8 cellular contexts compared by ENCODE assay signal in the genomic region with DNA sequence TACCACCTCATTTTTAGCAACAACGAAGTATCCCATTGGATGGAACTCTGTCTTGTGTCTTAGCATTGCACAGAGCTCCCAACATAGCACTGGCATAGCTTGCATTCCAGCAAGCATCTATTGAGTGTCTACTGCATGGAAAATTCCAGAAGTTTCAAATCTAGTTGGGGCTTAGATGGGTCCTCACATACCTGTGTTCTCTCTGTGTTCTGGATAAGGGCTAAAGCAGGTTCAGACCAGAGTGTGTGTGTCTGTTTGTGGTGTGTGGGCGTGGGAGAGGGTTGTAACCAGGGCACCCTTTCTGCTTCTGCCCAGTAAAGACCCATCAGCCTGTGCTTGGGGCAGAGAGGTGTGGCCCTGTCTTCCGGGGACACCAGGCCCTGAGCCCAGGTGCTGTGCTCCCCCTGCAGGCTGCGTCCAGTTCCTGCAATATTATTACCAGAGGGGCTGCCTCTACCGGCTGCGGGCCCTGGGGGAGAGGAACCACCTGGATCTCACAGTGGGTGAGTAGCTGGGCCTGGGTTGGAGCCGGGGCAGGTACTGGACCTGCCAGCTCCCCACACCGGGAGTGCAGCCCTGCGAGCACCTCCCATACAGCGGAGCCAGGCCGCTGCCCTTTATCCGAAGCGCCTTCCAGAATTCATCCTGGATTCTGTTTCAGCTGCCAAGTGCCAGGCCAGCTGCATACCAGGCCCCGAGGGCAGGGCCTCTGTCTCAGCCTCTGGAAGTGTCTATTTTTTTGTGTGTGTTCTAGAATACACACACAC. TPM values are rescaled to one million over a fixed set of nuclear protein-coding genes. Genes with fewer than 3 reads are reported as not detected.
DNase-seq lines count a peak whose midpoint lies in the region; ATAC-seq and TF ChIP-seq lines count a peak whose summit lies in the region.

No MANE protein-coding gene starts in this region.

- peak overlapping the region in 1 of 4 donors; percentile 10 for H3K27ac ChIP-seq in Peyer's patch
- H3K27ac ChIP-seq in gastroesophageal sphincter = peak overlapping the region in 3 of 4 donors; percentile 69 to 82 (median 76)

- TF ChIP-seq POLR2A in Peyer's patch (IDR thresholded peaks at IDR 0.05) (peak in 1 of 2 donors; percentile 7), gastroesophageal sphincter (IDR thresholded peaks at IDR 0.05) (no peak)

- TF ChIP-seq EP300 in gastroesophageal sphincter (IDR thresholded peaks at IDR 0.05) = no peak

- WGBS in gastroesophageal sphincter (ENCODE audit: low coverage in 1 of 2), 2 donors = 23 to 27% methylated on average over 2 of the region's 14 CpGs

- H3K27me3 ChIP-seq in Peyer's patch (no peaks in the 10 kb centered on the region), gastroesophageal sphincter (no peaks in the 10 kb centered on the region)

- no peaks in the 10 kb centered on the region for H3K36me3 ChIP-seq in Peyer's patch
- H3K36me3 ChIP-seq in gastroesophageal sphincter = no peaks in the 10 kb centered on the region

- H3K4me3 ChIP-seq in Jurkat, Clone E6-1 (ENCODE audit: low read length) = no peak overlapping the region
- H3K4me3 ChIP-seq in Peyer's patch (no peak overlapping the region), gastroesophageal sphincter (no peak overlapping the region)

- H3K4me1 ChIP-seq in Peyer's patch = peaks cover 0 to 35% (median 5%) of the 10 kb centered on the region in 4 donors
- peaks cover 0 to 76% (median 14%) of the 10 kb centered on the region in 3 donors for H3K4me1 ChIP-seq in gastroesophageal sphincter

- peak; percentile 73 for ATAC-seq in GM21515 (IDR thresholded peaks at IDR 0.05; ENCODE audit: unreplicated experiment)
- peak; percentile 67 for ATAC-seq in gastroesophageal sphincter
- ATAC-seq in GM18517 (IDR thresholded peaks at IDR 0.05; ENCODE audit: unreplicated experiment) = no peak

- DNase-seq in DMS153 (lab: John Stamatoyannopoulos, UW) (peak; percentile 46), Peyer's patch (peak; percentile 73 to 88 (median 87)), pons (ENCODE audit: low spot score) (peak; percentile 51)
- DNase-seq in Jurkat, Clone E6-1 (ENCODE audit: low read depth, low spot score) = peak; percentile 58
- DNase-seq in activated effector memory CD4-positive, alpha-beta T cell treated with Interleukin-2 at 50 U/mL for 16 hours = peak; percentile 68

- H3K9me3 ChIP-seq in Peyer's patch (no peaks in the 10 kb centered on the region), gastroesophageal sphincter (no peaks in the 10 kb centered on the region)

- TF ChIP-seq CTCF in Peyer's patch (IDR thresholded peaks at IDR 0.05) = peak; percentile 81 to 95 (median 90)
- TF ChIP-seq CTCF in gastroesophageal sphincter (IDR thresholded peaks at IDR 0.05) = peak in 3 of 4 experiments; percentile 88 to 95 (median 92)

RNA-seq across cellular contexts. Expression of gene RHOF, which starts 20.3 kb away (rescaled TPM):
- polyA plus RNA-seq in Jurkat, Clone E6-1 (2012; ENCODE audit: insufficient read depth, insufficient read length) = 30.9 TPM
- 100 to 1,000 TPM in 2 of 4 donors, 10 to 100 TPM in 2; 31.4 to 134 (median 91.0) TPM for total RNA-seq in Peyer's patch
- total RNA-seq in gastroesophageal sphincter = 10 to 100 TPM in 3 of 4 donors, 1 to 10 TPM in 1; 9.4 to 15.7 (median 12.1) TPM

RNA-seq across cellular contexts. Expression of gene SETD1B, which starts 30.6 kb away (rescaled TPM):
- 13.0 TPM for polyA plus RNA-seq in Jurkat, Clone E6-1 (2012; ENCODE audit: insufficient read depth, insufficient read length)
- 10 to 100 TPM; 15.4 to 30.5 (median 25.3) TPM for total RNA-seq in Peyer's patch
- 10 to 100 TPM in 3 of 4 donors, 1 to 10 TPM in 1; 9.6 to 25.1 (median 20.3) TPM for total RNA-seq in gastroesophageal sphincter
